1 cellular context compared by ENCODE assay signal in genomic region chr2:61710711-61711110, GRCh38.
TF ChIP-seq lines count a peak whose summit lies in the region.

No MANE protein-coding gene starts in this region.

TF ChIP-seq in HepG2, 621 proteins besides CTCF, POLR2A, EP300 and RAD21 (continued from another document):
- TF ChIP-seq ATF4 (CRISPR knock-in tag; IDR thresholded peaks at IDR 0.05) = no peak
- TF ChIP-seq FOSL2 (CRISPR knock-in tag; IDR thresholded peaks at IDR 0.05) = 0 out of 2 replicates have a peak, but pooled peaks have one; percentile 19
- no peak for TF ChIP-seq ZNF274 (CRISPR knock-in tag; IDR thresholded peaks at IDR 0.05)
- TF ChIP-seq SIX4 (CRISPR knock-in tag; IDR thresholded peaks at IDR 0.05) = no peak
- TF ChIP-seq IRF2 (CRISPR knock-in tag; IDR thresholded peaks at IDR 0.05) = no peak
- TF ChIP-seq ZNF768 (CRISPR knock-in tag; IDR thresholded peaks at IDR 0.05) = no peak
- no peak for TF ChIP-seq ZC3H13 (CRISPR knock-in tag; IDR thresholded peaks at IDR 0.05)
- no peak for TF ChIP-seq IRF1 (CRISPR knock-in tag; IDR thresholded peaks at IDR 0.05; ENCODE audit: low read depth)
- no peak for TF ChIP-seq ZNF382 (CRISPR knock-in tag; IDR thresholded peaks at IDR 0.05; ENCODE audit: borderline replicate concordance)
- TF ChIP-seq ZNF687 (CRISPR knock-in tag; IDR thresholded peaks at IDR 0.05) = no peak
- no peak for TF ChIP-seq ZFP36 (IDR thresholded peaks at IDR 0.05; ENCODE audit: borderline replicate concordance, low read depth, low read length, partially characterized antibody)
- peak; percentile 20 for TF ChIP-seq GABPB1 (CRISPR knock-in tag; IDR thresholded peaks at IDR 0.05)
- no peak for TF ChIP-seq ZNF597 (CRISPR knock-in tag; IDR thresholded peaks at IDR 0.05)
- no peak for TF ChIP-seq ZNF30 (CRISPR knock-in tag; IDR thresholded peaks at IDR 0.05)
- TF ChIP-seq DPF2 (CRISPR knock-in tag; IDR thresholded peaks at IDR 0.05; ENCODE audit: borderline replicate concordance, low read depth) = no peak
- TF ChIP-seq POGK (CRISPR knock-in tag; conservative IDR thresholded peaks at IDR 0.05) = no peak
- no peak for TF ChIP-seq CSRNP2 (CRISPR knock-in tag; conservative IDR thresholded peaks at IDR 0.05; ENCODE audit: low read depth)
- peak; percentile 35; the same call in 1 of the 2 replicates for TF ChIP-seq ZNF574 (CRISPR knock-in tag; IDR thresholded peaks at IDR 0.05)
- TF ChIP-seq PAXIP1 (CRISPR knock-in tag; conservative IDR thresholded peaks at IDR 0.05) = peak; percentile 49; the same call in 1 of the 2 replicates
- no peak for TF ChIP-seq ETV5 (CRISPR knock-in tag; IDR thresholded peaks at IDR 0.05; ENCODE audit: borderline replicate concordance)
- TF ChIP-seq ZMYM4 (CRISPR knock-in tag; IDR thresholded peaks at IDR 0.05) = peak; percentile 38; the same call in 1 of the 2 replicates
- peak; percentile 19; the same call in 1 of the 2 replicates for TF ChIP-seq ZNF281 (CRISPR knock-in tag; IDR thresholded peaks at IDR 0.05; ENCODE audit: borderline replicate concordance)
- TF ChIP-seq LCORL (IDR thresholded peaks at IDR 0.05) = no peak
- TF ChIP-seq LCORL (CRISPR knock-in tag; IDR thresholded peaks at IDR 0.05) = peak; percentile 77
- TF ChIP-seq GATAD2A (CRISPR knock-in tag; IDR thresholded peaks at IDR 0.05) = peak; percentile 75
- TF ChIP-seq ZNF652 (CRISPR knock-in tag; IDR thresholded peaks at IDR 0.05; ENCODE audit: borderline replicate concordance, low read depth) = no peak
- peak; percentile 95 for TF ChIP-seq HNF4A (CRISPR knock-in tag; IDR thresholded peaks at IDR 0.05)
- TF ChIP-seq HNRNPL (IDR thresholded peaks at IDR 0.05; ENCODE audit: low read depth, low read length) = no peak
- no peak for TF ChIP-seq YEATS4 (CRISPR knock-in tag; IDR thresholded peaks at IDR 0.05; ENCODE audit: borderline replicate concordance)
- no peak for TF ChIP-seq ZNF709 (CRISPR knock-in tag; IDR thresholded peaks at IDR 0.05)
- no peak for TF ChIP-seq ZMAT3 (CRISPR knock-in tag; conservative IDR thresholded peaks at IDR 0.05)
- peak; percentile 46; the same call in 1 of the 2 replicates for TF ChIP-seq RARA (CRISPR knock-in tag; IDR thresholded peaks at IDR 0.05)
- TF ChIP-seq KLF16 (CRISPR knock-in tag; IDR thresholded peaks at IDR 0.05) = no peak
- no peak for TF ChIP-seq ZNF556 (CRISPR knock-in tag; IDR thresholded peaks at IDR 0.05; ENCODE audit: borderline replicate concordance)
- no peak for TF ChIP-seq ZNF841 (CRISPR knock-in tag; IDR thresholded peaks at IDR 0.05; ENCODE audit: borderline replicate concordance)
- no peak; the same call in 1 of the 2 replicates for TF ChIP-seq RXRB (CRISPR knock-in tag; IDR thresholded peaks at IDR 0.05; ENCODE audit: borderline replicate concordance)
- TF ChIP-seq ZNF264 (CRISPR knock-in tag; IDR thresholded peaks at IDR 0.05) = no peak
TF ChIP-seq in HepG2: peak in this region for 46.
